16 cellular contexts compared by ENCODE assay signal in the genomic region with DNA sequence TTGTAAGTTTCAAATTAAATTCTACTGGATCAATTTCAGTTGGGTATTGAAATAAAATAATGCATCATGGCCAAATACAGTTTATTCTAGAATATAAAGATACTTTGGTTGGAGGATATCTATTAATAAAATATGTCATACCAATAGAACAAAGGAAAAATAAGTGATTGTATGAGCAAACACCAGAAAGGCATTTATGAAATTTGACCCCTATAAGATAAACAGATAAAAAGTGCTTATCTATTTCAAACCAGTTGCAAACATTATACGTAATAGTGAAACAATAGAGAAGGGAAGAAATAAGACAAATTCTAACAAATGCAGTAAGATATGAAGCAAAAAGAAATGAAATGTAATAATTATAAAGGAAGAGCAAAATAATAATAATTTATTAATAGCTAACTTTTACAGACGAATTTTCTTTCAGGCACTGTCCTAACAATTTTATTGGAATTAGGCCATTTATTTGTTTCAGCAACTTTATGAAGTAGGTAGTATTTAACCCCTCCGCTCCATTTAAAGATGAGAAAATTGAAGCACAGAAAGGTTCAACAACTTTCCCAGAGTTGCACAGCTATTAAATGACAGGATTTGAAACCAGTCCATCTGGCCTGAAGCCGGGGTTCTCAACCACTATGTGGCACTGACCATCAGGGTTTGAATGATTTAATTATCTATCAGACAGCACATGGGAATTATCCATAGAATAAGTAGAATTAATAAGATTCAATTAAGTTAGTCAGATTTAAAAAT. TPM values are rescaled to one million over a fixed set of nuclear protein-coding genes. Genes with fewer than 3 reads are reported as not detected.
"Had no signal": no experiment of that assay in that cellular context is flagged by ENCODE, and none has a peak within 500 bp of the region (broad histone marks: within the 10 kb centered on the region; RNA-seq: fewer than 3 reads in every experiment).

No MANE protein-coding gene starts in this region.

- H3K4me1 ChIP-seq: prostate gland, suprapubic skin had no signal

- FAIRE-seq: TTC549 had no signal

- H3K9me3 ChIP-seq: prostate gland had no signal

- H3K36me3 ChIP-seq: prostate gland, suprapubic skin had no signal

- H3K4me3 ChIP-seq: prostate gland, suprapubic skin had no signal

- H3K4me3 Mint-ChIP-seq: activated CD8-positive, alpha-beta T cell treated with anti-CD3 and anti-CD28 coated beads, Interleukin-2, amount 10 ng/mL, durations not matched to agents 7 days and 5 days; dendritic cell treated with granulocyte-macrophage colony-stimulating factor and Interleukin-4, amounts not matched to agents 40 ng/mL and 50 ng/mL, for 4 days; endodermal cell; nephron; stimulated activated naive CD8-positive, alpha-beta T cell treated with anti-CD3 and anti-CD28 coated beads, Interleukin-15, Interleukin-2, amounts not matched to agents 100 ng/mL and 50 ng/mL, for 24 hours; WTC11 had no signal

- DNase-seq: activated CD4-positive, alpha-beta T cell treated with anti-CD3 and anti-CD28 coated beads for 48 hours; activated CD8-positive, alpha-beta memory T cell treated with anti-CD3 and anti-CD28 coated beads, Interleukin-2, amount 50 U/mL, for 4 hours; activated CD8-positive, alpha-beta T cell treated with anti-CD3 and anti-CD28 coated beads, Interleukin-2, amount 10 ng/mL, durations not matched to agents 7 days and 5 days; activated gamma-delta T cell; activated T-cell treated with anti-CD3 and anti-CD28 coated beads, Interleukin-2, amount 50 U/mL, for 48 hours; endodermal cell; erythroblast; nucleus accumbens had no signal

- H3K27ac Mint-ChIP-seq: activated CD8-positive, alpha-beta T cell treated with anti-CD3 and anti-CD28 coated beads, Interleukin-2, amount 10 ng/mL, durations not matched to agents 7 days and 5 days; activated naive CD4-positive, alpha-beta T cell treated with anti-CD3 and anti-CD28 coated beads, Interleukin-2, amount 50 U/mL, for 72 hours; dendritic cell treated with granulocyte-macrophage colony-stimulating factor and Interleukin-4, amounts not matched to agents 40 ng/mL and 50 ng/mL, for 4 days; endodermal cell; stimulated activated naive CD8-positive, alpha-beta T cell treated with anti-CD3 and anti-CD28 coated beads, Interleukin-15, Interleukin-2, amounts not matched to agents 100 ng/mL and 50 ng/mL, for 24 hours; WTC11 had no signal

- H3K27me3 ChIP-seq: suprapubic skin had no signal

- H3K27ac ChIP-seq: prostate gland, suprapubic skin had no signal

- H3K27me3 Mint-ChIP-seq: dendritic cell treated with granulocyte-macrophage colony-stimulating factor and Interleukin-4, amounts not matched to agents 40 ng/mL and 50 ng/mL, for 4 days had no signal

- H3K4me1 Mint-ChIP-seq: endodermal cell, nephron, WTC11 had no signal

RNA-seq across cellular contexts. Expression of gene ANKRD55, which starts 20.8 kb away (rescaled TPM):
- total RNA-seq: WTC11 had no signal
